12 cellular contexts compared by ENCODE assay signal in the genomic region with DNA sequence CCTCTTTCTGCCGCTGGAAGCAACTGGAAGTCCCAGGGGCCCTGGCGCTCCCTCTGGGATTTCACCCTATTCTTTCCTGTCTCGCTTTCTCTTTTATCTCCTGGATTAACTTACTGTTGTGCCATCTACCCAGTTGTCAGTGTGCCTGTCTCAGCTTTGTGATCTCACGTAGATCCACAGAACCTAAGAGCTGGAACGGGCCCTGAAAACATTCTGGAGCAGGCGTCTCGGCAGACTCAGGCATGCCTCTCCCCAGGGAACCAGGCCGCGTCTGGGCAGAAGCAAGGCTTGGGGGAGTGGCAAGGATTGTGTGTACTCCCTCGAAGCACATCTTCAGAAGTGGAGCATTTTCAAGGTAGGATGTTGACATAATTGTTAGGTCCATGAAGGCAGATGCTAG.
"Had no signal": no experiment of that assay in that cellular context is flagged by ENCODE, and none has a peak within 500 bp of the region (broad histone marks: within the 10 kb centered on the region; RNA-seq: fewer than 3 reads in every experiment).

No MANE protein-coding gene starts in this region.

- H3K4me3 ChIP-seq: adrenal gland, esophagus muscularis mucosa, left lung, transverse colon had no signal

- DNase-seq: activated naive CD4-positive, alpha-beta T cell treated with anti-CD3 and anti-CD28 coated beads, Interleukin-2, amount 50 U/mL, for 16 hours; activated T-cell treated with anti-CD3 and anti-CD28 coated beads, Interleukin-2, amount 50 U/mL, for 1 hour; adrenal gland; dermis blood vessel endothelial cell; endodermal cell; head of caudate nucleus; islet precursor cell; left lung; stimulated activated CD4-positive, alpha-beta T cell treated with anti-CD3 and anti-CD28 coated beads, Interleukin-15, amount 100 ng/mL, for 24 hours; stimulated activated CD4-positive, alpha-beta T cell treated with anti-CD3 and anti-CD28 coated beads, Interleukin-4, amount 100 ng/mL, for 4 hours; transverse colon had no signal

- H3K27ac ChIP-seq: adrenal gland, left lung had no signal

- H3K9me3 ChIP-seq: adrenal gland, esophagus muscularis mucosa, left lung, transverse colon had no signal

- H3K27me3 ChIP-seq: adrenal gland, esophagus muscularis mucosa, left lung, transverse colon had no signal

- H3K36me3 ChIP-seq: adrenal gland, esophagus muscularis mucosa, left lung, transverse colon had no signal

- ATAC-seq: left lung had no signal
